Comparison of ENCODE assay signal across 30 cellular contexts in genomic region chr20:59624401-59624800, GRCh38. TPM values are rescaled to one million over a fixed set of nuclear protein-coding genes. Genes with fewer than 3 reads are reported as not detected.
"Had no signal": no experiment of that assay in that cellular context is flagged by ENCODE, and none has a peak within 500 bp of the region (broad histone marks: within the 10 kb centered on the region; RNA-seq: fewer than 3 reads in every experiment).

No MANE protein-coding gene starts in this region.

- ATAC-seq: activated CD4-positive, alpha-beta T cell treated with anti-CD3 and anti-CD28 coated beads for 36 hours; activated CD8-positive, alpha-beta memory T cell treated with anti-CD3 and anti-CD28 coated beads, Interleukin-2, amount 10 ng/mL, durations not matched to agents 7 days and 5 days; activated CD8-positive, alpha-beta T cell treated with anti-CD3 and anti-CD28 coated beads, Interleukin-2, amount 10 ng/mL, durations not matched to agents 7 days and 5 days; body of pancreas; effector memory CD8-positive, alpha-beta T cell; foreskin keratinocyte; gastroesophageal sphincter; heart right ventricle; T-helper 17 cell had no signal

- H3K4me3 ChIP-seq: body of pancreas, coronary artery, esophagus muscularis mucosa, gastroesophageal sphincter, heart right ventricle had no signal

- H3K27ac ChIP-seq: body of pancreas, coronary artery, esophagus muscularis mucosa, foreskin keratinocyte, gastroesophageal sphincter, heart right ventricle had no signal

- H3K27me3 ChIP-seq: body of pancreas, foreskin keratinocyte had no signal

- DNase-seq: activated CD4-positive, alpha-beta memory T cell treated with anti-CD3 and anti-CD28 coated beads for 36 hours; activated CD4-positive, alpha-beta T cell treated with anti-CD3 and anti-CD28 coated beads for 36 hours; activated CD4-positive, alpha-beta T cell treated with anti-CD3 and anti-CD28 coated beads, Interleukin-2, amount 10 ng/mL, durations not matched to agents 24 days and 14 days; activated CD4-positive, CD25-positive, alpha-beta regulatory T cell; activated CD4-positive, CD25-positive, alpha-beta regulatory T cell treated with anti-CD3 and anti-CD28 coated beads, Interleukin-2, amount 50 U/mL, for 72 hours; activated CD8-positive, alpha-beta memory T cell treated with anti-CD3 and anti-CD28 coated beads, Interleukin-2, amount 10 ng/mL, durations not matched to agents 7 days and 5 days; activated CD8-positive, alpha-beta memory T cell treated with anti-CD3 and anti-CD28 coated beads, Interleukin-2, amount 50 U/mL, for 4 hours; activated CD8-positive, alpha-beta T cell treated with anti-CD3 and anti-CD28 coated beads, Interleukin-2, amount 10 ng/mL, durations not matched to agents 7 days and 5 days; activated gamma-delta T cell; activated naive CD4-positive, alpha-beta T cell; activated naive CD4-positive, alpha-beta T cell treated with anti-CD3 and anti-CD28 coated beads, Interleukin-2, amount 10 ng/mL, durations not matched to agents 7 days and 5 days; activated T-cell treated with anti-CD3 and anti-CD28 coated beads, Interleukin-2, amount 50 U/mL, for 1 hour; activated T-cell treated with anti-CD3 and anti-CD28 coated beads, Interleukin-2, amount 50 U/mL, for 48 hours; amniotic stem cell; aorta; body of pancreas; central memory CD4-positive, alpha-beta T cell; effector CD4-positive, alpha-beta T cell; effector memory CD8-positive, alpha-beta T cell; erythroblast; foreskin keratinocyte; heart right ventricle; T-helper 1 cell; T-helper 17 cell; T1000 had no signal

RNA-seq across cellular contexts. Expression of gene PHACTR3, which starts 20.1 kb away (rescaled TPM):
- total RNA-seq: activated CD4-positive, alpha-beta memory T cell treated with anti-CD3 and anti-CD28 coated beads for 36 hours; activated CD4-positive, alpha-beta T cell treated with anti-CD3 and anti-CD28 coated beads for 36 hours; activated CD4-positive, alpha-beta T cell treated with anti-CD3 and anti-CD28 coated beads, Interleukin-2, amount 10 ng/mL, durations not matched to agents 24 days and 14 days; activated CD8-positive, alpha-beta memory T cell treated with anti-CD3 and anti-CD28 coated beads for 36 hours; activated CD8-positive, alpha-beta memory T cell treated with anti-CD3 and anti-CD28 coated beads, Interleukin-2, amount 10 ng/mL, durations not matched to agents 7 days and 5 days; activated CD8-positive, alpha-beta T cell treated with anti-CD3 and anti-CD28 coated beads, Interleukin-2, amount 10 ng/mL, durations not matched to agents 7 days and 5 days; glomerular endothelial cell had no signal
